In the genomic region with DNA sequence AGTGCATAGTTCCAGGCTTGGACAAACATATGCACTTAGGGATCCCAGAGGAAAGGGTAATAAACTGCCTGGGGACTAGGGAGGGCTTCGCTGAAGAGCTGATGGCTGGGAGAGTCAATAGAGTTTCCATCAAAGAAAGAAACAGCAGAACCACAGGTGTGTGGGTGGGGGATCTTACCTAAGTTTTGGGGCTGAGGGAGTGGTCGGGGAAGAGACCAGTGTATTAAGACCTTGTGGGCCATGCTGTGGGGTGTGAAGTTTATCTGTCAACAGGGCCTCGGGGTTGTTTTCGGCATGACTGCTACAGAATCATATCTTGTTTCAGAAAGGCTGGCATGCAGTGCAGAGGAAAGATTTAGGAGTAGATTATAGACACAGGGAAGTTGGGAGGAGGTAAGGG, we compare ENCODE assay signal across 1 cellular context.
TF ChIP-seq lines count a peak whose summit lies in the region.

No MANE protein-coding gene starts in this region.

TF ChIP-seq in H1, 55 proteins besides CTCF, POLR2A, EP300 and RAD21:
- no peak for TF ChIP-seq SP1 (IDR thresholded peaks at IDR 0.05; ENCODE audit: low read depth, low read length)
- no peak for TF ChIP-seq RBBP5 (IDR thresholded peaks at IDR 0.05; ENCODE audit: borderline replicate concordance, low read depth, low read length)
- TF ChIP-seq CBX8 (IDR thresholded peaks at IDR 0.05; ENCODE audit: borderline replicate concordance, low read depth, low read length), result no peak
